13 cellular contexts compared by ENCODE assay signal in the genomic region with DNA sequence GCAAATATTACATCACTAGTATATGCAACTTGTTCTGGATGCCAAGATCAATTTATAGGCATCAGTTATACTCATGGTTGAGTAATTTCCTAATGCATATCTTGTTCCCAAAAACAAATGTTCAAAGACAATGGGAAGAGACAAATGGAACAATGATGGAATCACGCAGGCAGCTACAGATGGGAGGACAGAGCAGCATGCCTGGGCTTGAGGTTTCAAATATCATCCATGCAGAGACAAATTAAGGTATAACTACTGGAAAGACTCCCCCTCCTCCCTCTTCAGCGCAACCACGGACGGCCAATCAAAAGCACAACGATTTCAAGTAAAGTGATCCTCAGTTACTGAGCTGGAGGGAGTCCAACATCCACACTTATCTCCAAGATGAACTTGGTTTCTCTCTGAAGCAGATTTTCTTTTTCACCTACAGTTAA.
A peak's percentile ranks its signal among the peaks of the same experiment; 100 is the strongest.
DNase-seq lines count a peak whose midpoint lies in the region; TF ChIP-seq lines count a peak whose summit lies in the region.
"Had no signal": no experiment of that assay in that cellular context is flagged by ENCODE, and none has a peak within 500 bp of the region (broad histone marks: within the 10 kb centered on the region; RNA-seq: fewer than 3 reads in every experiment).

No MANE protein-coding gene starts in this region.

- peaks cover 6% of the 10 kb centered on the region for H3K9me3 Mint-ChIP-seq in nephron progenitor cell

- H3K27me3 Mint-ChIP-seq in nephron progenitor cell (ENCODE audit: low read depth, poor library complexity): no peaks in the 10 kb centered on the region

- DNase-seq in NCI-H1417 (lab: John Stamatoyannopoulos, UW): peak in 2 of 3 experiments; percentile 34 to 60
- DNase-seq in NCI-H1417 treated with DMSO at 0.1 percent for 48 hours (lab: John Stamatoyannopoulos, UW): no peak
- peak; percentile 100 for DNase-seq in NCI-H2171 treated with DMSO at 0.1 percent for 48 hours (lab: John Stamatoyannopoulos, UW)
- DNase-seq in dermis blood vessel endothelial cell: peak; percentile 87
- no peak for DNase-seq in nephron progenitor cell
- DNase-seq in kidney tubule cell (ENCODE audit: low spot score): no peak
- DNase-seq in stimulated activated CD4-positive, alpha-beta T cell treated with anti-CD3 and anti-CD28 coated beads, Interleukin-4, amount 100 ng/mL, for 1 hour: no peak
- DNase-seq in KG1 (lab: John Stamatoyannopoulos, UW): no peak
- DNase-seq: 8988T; activated CD4-positive, CD25-positive, alpha-beta regulatory T cell; activated T-cell treated with anti-CD3 and anti-CD28 coated beads, Interleukin-2, amount 50 U/mL, for 48 hours; stimulated activated CD4-positive, alpha-beta T cell treated with anti-CD3 and anti-CD28 coated beads, Interleukin-12 subunit alpha, Interleukin-12 subunit beta, amount 100 ng/mL, for 4 hours; upper lobe of left lung had no signal

- H3K4me3 Mint-ChIP-seq in nephron progenitor cell: peak overlapping the region; percentile 31

- TF ChIP-seq CTCF in nephron progenitor cell (IDR thresholded peaks at IDR 0.05): no peak

- peaks cover 45% of the 10 kb centered on the region for H3K4me1 Mint-ChIP-seq in nephron progenitor cell

- peaks cover 77% of the 10 kb centered on the region for H3K36me3 Mint-ChIP-seq in nephron progenitor cell (ENCODE audit: low read depth)

- H3K27ac Mint-ChIP-seq in nephron progenitor cell: peak overlapping the region; percentile 89

Comparison
In these comparisons a context has a peak if more than half of its experiments do, and no peak if none do; other contexts are left out.
1. DNase-seq: peak in NCI-H1417 (2 of 3), NCI-H2171 treated with DMSO at 0.1 percent for 48 hours (single experiment) and dermis blood vessel endothelial cell (single experiment); none in NCI-H1417 treated with DMSO at 0.1 percent for 48 hours (single experiment), nephron progenitor cell (single experiment), kidney tubule cell (single experiment), stimulated activated CD4-positive, alpha-beta T cell treated with anti-CD3 and anti-CD28 coated beads, Interleukin-4, amount 100 ng/mL, for 1 hour (single experiment) and KG1 (single experiment).